8 cellular contexts compared by ENCODE assay signal in the genomic region with DNA sequence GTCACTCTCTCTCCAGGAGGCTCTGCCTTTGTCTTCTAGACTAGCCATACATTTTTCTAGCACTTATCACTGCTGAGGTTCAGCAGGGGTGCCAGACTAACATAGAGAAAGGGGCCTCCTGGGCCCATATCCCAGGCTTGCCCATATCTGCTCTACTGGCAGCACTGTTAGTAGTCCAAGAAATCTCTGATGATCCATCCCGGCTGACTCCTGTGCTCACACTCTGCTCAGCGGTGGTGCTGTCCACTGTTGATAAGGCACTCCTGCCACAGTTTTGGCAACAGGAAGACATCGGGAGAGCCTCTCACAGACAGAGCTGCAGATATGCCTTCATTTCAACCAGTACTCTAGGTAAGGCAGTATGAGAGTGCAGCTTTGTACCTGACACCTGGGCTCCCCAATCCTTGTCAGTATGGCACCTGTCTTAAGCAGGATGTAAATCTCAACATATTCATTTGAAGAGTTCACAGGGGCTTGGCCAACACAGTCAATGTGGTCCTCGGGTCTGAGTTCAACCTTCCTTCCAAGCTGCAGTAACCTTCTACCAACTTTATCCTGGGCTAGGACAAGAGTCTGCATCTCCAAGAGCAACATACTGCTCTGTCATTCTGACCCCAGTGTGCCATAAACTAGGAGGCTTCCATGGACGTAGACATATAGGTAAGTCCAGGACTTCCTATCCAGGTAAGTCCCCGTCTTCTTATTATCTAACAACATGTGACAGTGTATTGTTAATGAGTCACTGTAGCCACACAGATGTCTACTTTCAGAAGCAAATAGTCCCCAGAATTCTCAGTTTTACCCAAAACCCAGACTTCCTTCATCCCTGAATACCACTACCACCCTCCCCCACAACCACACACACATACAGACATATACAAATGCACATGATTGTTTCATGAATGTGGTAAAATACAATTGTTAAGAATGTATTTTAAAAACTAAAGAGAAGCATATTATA. TPM values are rescaled to one million over a fixed set of nuclear protein-coding genes. Genes with fewer than 3 reads are reported as not detected.
DNase-seq lines count a peak whose midpoint lies in the region; ATAC-seq and TF ChIP-seq lines count a peak whose summit lies in the region.

No MANE protein-coding gene starts in this region.

- no peak overlapping the region for H2BK120ac ChIP-seq in trophoblast cell (ENCODE audit: insufficient read depth, low read length, poor library complexity)

- no peak overlapping the region for H2BK12ac ChIP-seq in trophoblast cell (ENCODE audit: low read length)

- no peak overlapping the region for H2AK5ac ChIP-seq in trophoblast cell (ENCODE audit: low read length)

- H3K36me3 Mint-ChIP-seq in CD4-positive, alpha-beta memory T cell = peaks cover 19 to 20% of the 10 kb centered on the region in 2 donors

- H3K14ac ChIP-seq in trophoblast cell (ENCODE audit: low read length) = no peak overlapping the region

- no peak for DNase-seq in CD4-positive, alpha-beta memory T cell
- DNase-seq in erythroblast (lab: John Stamatoyannopoulos, UW) (peak; percentile 12 to 23), kidney tubule cell (ENCODE audit: low spot score) (no peak), prostate gland (ENCODE audit: low spot score) (no peak), mesenteric fat pad (ENCODE audit: low spot score) (no peak), trophoblast cell (no peak)

- no peak overlapping the region for H3K4me2 ChIP-seq in trophoblast cell (ENCODE audit: low read length)

- H3K9ac ChIP-seq in trophoblast cell (ENCODE audit: low read length) = no peak overlapping the region

- no peaks in the 10 kb centered on the region for H3K79me1 ChIP-seq in trophoblast cell (ENCODE audit: low read length)

- no peak for TF ChIP-seq POLR2A in erythroblast (IDR thresholded peaks at IDR 0.05; ENCODE audit: low read length)
- no peak for TF ChIP-seq POLR2A in prostate gland (IDR thresholded peaks at IDR 0.05)

- peak overlapping the region in 5 of 8 donors; percentile 8 to 61 (median 43) for H3K4me3 Mint-ChIP-seq in CD4-positive, alpha-beta memory T cell

- H3K27ac ChIP-seq in CD4-positive, alpha-beta memory T cell (ENCODE audit: low read depth, low read length) = no peak overlapping the region
- H3K27ac ChIP-seq in prostate gland = no peak overlapping the region
- H3K27ac ChIP-seq in trophoblast cell (ENCODE audit: low read depth, low read length) = no peak overlapping the region

- H2BK5ac ChIP-seq in trophoblast cell (ENCODE audit: low read depth, low read length, poor library complexity) = no peak overlapping the region

- intact Hi-C loops in CD4-positive, alpha-beta memory T cell (cut with micrococcal nuclease) = loop anchor here (10.0 kb wide), 1 partner anchor 455 kb away; no protein-coding TSS in a partner anchor
- intact Hi-C loops in prostate gland (cut with DNase I) = no loop called here

- WGBS in prostate gland = 68% methylated on average over 6 of the region's 6 CpGs
- no CpG with 5 or more reads among the region's 6 CpGs for WGBS in trophoblast cell (ENCODE audit: extremely low coverage, insufficient coverage, insufficient read length)

- POLR2A ChIA-PET in CD4-positive, alpha-beta memory T cell (lab: Charles Lee; ENCODE audit: partially characterized antibody) = interaction anchor here (0.6 to 6.0 kb wide), 2 partner anchors 15 to 566 kb away, joined by 3 to 57 read pairs; a partner anchor contains a TSS

- H3K9me3 Mint-ChIP-seq in CD4-positive, alpha-beta memory T cell = no peaks in the 10 kb centered on the region

- TF ChIP-seq CTCF in prostate gland (IDR thresholded peaks at IDR 0.05) = no peak

- no peak overlapping the region for H3K18ac ChIP-seq in trophoblast cell (ENCODE audit: low read length)

- no peaks in the 10 kb centered on the region for H3K36me3 ChIP-seq in CD4-positive, alpha-beta memory T cell (ENCODE audit: insufficient read depth, low read length)
- no peaks in the 10 kb centered on the region for H3K36me3 ChIP-seq in prostate gland
- no peaks in the 10 kb centered on the region for H3K36me3 ChIP-seq in trophoblast cell (ENCODE audit: control insufficient read depth in 1 of 2, insufficient read depth in 2 of 2, low read length in 2 of 2)

- no peaks in the 10 kb centered on the region for H3K27me3 ChIP-seq in CD4-positive, alpha-beta memory T cell (ENCODE audit: insufficient read depth, low read length)
- no peaks in the 10 kb centered on the region for H3K27me3 ChIP-seq in prostate gland (replicated peaks; ENCODE audit: insufficient read depth)
- H3K27me3 ChIP-seq in trophoblast cell (ENCODE audit: insufficient read depth, low read length) = no peaks in the 10 kb centered on the region

- no peak overlapping the region for H2AFZ ChIP-seq in trophoblast cell (ENCODE audit: insufficient read depth, low read length, poor library complexity)

- no peaks in the 10 kb centered on the region for H3K79me2 ChIP-seq in trophoblast cell (ENCODE audit: control insufficient read depth, insufficient read depth, low read length, poor library complexity)

- H3K27me3 Mint-ChIP-seq in CD4-positive, alpha-beta memory T cell = no peaks in the 10 kb centered on the region

- H3K4me1 Mint-ChIP-seq in CD4-positive, alpha-beta memory T cell = peaks cover 48 to 84% (median 59%) of the 10 kb centered on the region in 4 donors

- CTCF ChIA-PET in CD4-positive, alpha-beta memory T cell (lab: Charles Lee; ENCODE audit: partially characterized antibody) = no interaction called here

- no peaks in the 10 kb centered on the region for H3K9me3 ChIP-seq in CD4-positive, alpha-beta memory T cell (ENCODE audit: control insufficient read depth in 1 of 2, low read length in 2 of 2)
- H3K9me3 ChIP-seq in prostate gland (no peaks in the 10 kb centered on the region), trophoblast cell (ENCODE audit: insufficient read depth, low read depth, low read length) (no peaks in the 10 kb centered on the region)

- no peak overlapping the region for H3K4ac ChIP-seq in trophoblast cell (ENCODE audit: low read depth, low read length)

- H3K4me1 ChIP-seq in CD4-positive, alpha-beta memory T cell (ENCODE audit: insufficient read depth, low read length) = peaks cover 49% of the 10 kb centered on the region
- H3K4me1 ChIP-seq in prostate gland (replicated peaks) (peaks cover 5% of the 10 kb centered on the region), trophoblast cell (ENCODE audit: control insufficient read depth in 1 of 2, insufficient read depth in 2 of 2, low read length in 2 of 2) (peaks cover 0 to 10% of the 10 kb centered on the region in 2 experiments)

- H3K23ac ChIP-seq in trophoblast cell (ENCODE audit: low read length) = no peak overlapping the region

- H4K12ac ChIP-seq in trophoblast cell (ENCODE audit: low read depth, low read length) = no peak overlapping the region

- H4K91ac ChIP-seq in trophoblast cell (ENCODE audit: low read depth, low read length) = no peak overlapping the region

- no peak overlapping the region for H3K4me3 ChIP-seq in CD4-positive, alpha-beta memory T cell (ENCODE audit: low read length in 2 of 2)
- H3K4me3 ChIP-seq in prostate gland = no peak overlapping the region
- H3K4me3 ChIP-seq in trophoblast cell (ENCODE audit: low read depth, low read length) = no peak overlapping the region

- H4K8ac ChIP-seq in trophoblast cell (ENCODE audit: low read depth, low read length) = no peak overlapping the region

- peak overlapping the region in 6 of 7 donors; percentile 49 to 85 (median 69) for H3K27ac Mint-ChIP-seq in CD4-positive, alpha-beta memory T cell

- ATAC-seq in GM21381 (IDR thresholded peaks at IDR 0.05; ENCODE audit: unreplicated experiment) (peak; percentile 79), HG03575 (IDR thresholded peaks at IDR 0.05; ENCODE audit: extremely low read depth, insufficient number of reproducible peaks, low FRiP score, unreplicated experiment) (peak; percentile 75)

RNA-seq across cellular contexts. Expression of a gene that starts 16.2 kb away (rescaled TPM):
- 10 to 100 TPM; 45.5 to 47.1 TPM for total RNA-seq in CD4-positive, alpha-beta memory T cell
- 10 to 100 TPM; 14.1 to 17.4 TPM for polyA plus RNA-seq in CD4-positive, alpha-beta memory T cell
- total RNA-seq in prostate gland (10 to 100 TPM; 10.2 to 23.9 TPM), mesenteric fat pad (68.9 TPM)
- polyA plus RNA-seq in trophoblast cell (2013) = 9.9 and 12.7 TPM in 2 replicates

Comparison
In these comparisons a context has a peak if more than half of its experiments do, and no peak if none do; other contexts are left out.
1. DNase-seq: peak in erythroblast (2 of 2); none in CD4-positive, alpha-beta memory T cell (0 of 5), kidney tubule cell (single experiment), prostate gland (single experiment), mesenteric fat pad (single experiment) and trophoblast cell (0 of 2).